Comparison of ENCODE assay signal across 22 cellular contexts in the genomic region with DNA sequence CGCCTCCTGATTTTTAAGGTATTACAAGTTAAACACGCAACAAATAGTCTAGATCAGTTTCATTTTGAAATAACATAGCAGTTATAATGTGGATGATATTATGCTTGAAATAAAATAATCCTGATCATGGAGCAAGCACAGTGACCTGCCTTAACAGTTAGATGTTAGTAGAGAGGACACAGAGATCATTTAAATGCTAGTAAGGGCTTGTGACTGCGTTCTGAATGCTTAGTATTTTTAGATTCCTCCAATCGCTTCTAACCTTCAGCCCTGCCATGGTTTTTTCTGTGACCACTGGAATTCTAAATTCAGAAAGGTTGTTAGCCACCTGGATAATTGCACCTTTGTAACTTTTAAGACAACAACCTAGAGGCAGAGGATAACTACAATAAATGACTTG. TPM values are rescaled to one million over a fixed set of nuclear protein-coding genes. Genes with fewer than 3 reads are reported as not detected.
"Had no signal": no experiment of that assay in that cellular context is flagged by ENCODE, and none has a peak within 500 bp of the region (broad histone marks: within the 10 kb centered on the region; RNA-seq: fewer than 3 reads in every experiment).

No MANE protein-coding gene starts in this region.

- H3K36me3 Mint-ChIP-seq: memory B cell had no signal

- ATAC-seq: activated CD4-positive, alpha-beta T cell treated with anti-CD3 and anti-CD28 coated beads for 36 hours; activated naive CD4-positive, alpha-beta T cell treated with anti-CD3 and anti-CD28 coated beads, Interleukin-2, amount 50 U/mL, for 72 hours; activated T-helper 17 cell treated with anti-CD3 and anti-CD28 coated beads, Interleukin-2, amount 50 U/mL, for 72 hours had no signal

- DNase-seq: activated CD4-positive, alpha-beta T cell treated with anti-CD3 and anti-CD28 coated beads for 36 hours; activated CD4-positive, alpha-beta T cell treated with anti-CD3 and anti-CD28 coated beads, Interleukin-2, amount 50 U/mL, for 4 hours; activated CD8-positive, alpha-beta memory T cell treated with anti-CD3 and anti-CD28 coated beads for 24 hours; activated CD8-positive, alpha-beta memory T cell treated with anti-CD3 and anti-CD28 coated beads, Interleukin-2, amount 50 U/mL, for 4 hours; activated T-cell treated with anti-CD3 and anti-CD28 coated beads, Interleukin-2, amount 50 U/mL, for 24 hours; aorta; central memory CD4-positive, alpha-beta T cell; effector memory CD4-positive, alpha-beta T cell; hypothalamus; retina; sigmoid colon; stimulated activated CD4-positive, alpha-beta T cell treated with anti-CD3 and anti-CD28 coated beads, Interleukin-4, amount 100 ng/mL, for 1 hour; stimulated activated naive CD4-positive, alpha-beta T cell; testis; trophoblast cell; uterus had no signal

- H3K4me1 Mint-ChIP-seq: activated CD4-positive, alpha-beta T cell treated with anti-CD3 and anti-CD28 coated beads for 36 hours; activated T-helper 17 cell treated with anti-CD3 and anti-CD28 coated beads, Interleukin-2, amount 50 U/mL, for 72 hours had no signal

- H3K27ac Mint-ChIP-seq: activated CD4-positive, alpha-beta T cell treated with anti-CD3 and anti-CD28 coated beads for 36 hours; activated naive CD4-positive, alpha-beta T cell treated with anti-CD3 and anti-CD28 coated beads, Interleukin-2, amount 50 U/mL, for 72 hours; activated T-cell treated with anti-CD3 and anti-CD28 coated beads, Interleukin-2, amount 50 U/mL, for 24 hours; activated T-helper 17 cell treated with anti-CD3 and anti-CD28 coated beads, Interleukin-2, amount 50 U/mL, for 72 hours; memory B cell; progenitor cell of endocrine pancreas; T-helper 2 cell treated with Interferon-gamma antibody and Interleukin-4, amounts not matched to agents 5 μg/mL and 100 μg/mL, for 36 hours had no signal

- H3K4me3 Mint-ChIP-seq: activated CD4-positive, alpha-beta T cell treated with anti-CD3 and anti-CD28 coated beads for 36 hours; activated T-cell treated with anti-CD3 and anti-CD28 coated beads, Interleukin-2, amount 50 U/mL, for 24 hours; activated T-helper 17 cell treated with anti-CD3 and anti-CD28 coated beads, Interleukin-2, amount 50 U/mL, for 72 hours; brain; memory B cell; T-helper 2 cell treated with Interferon-gamma antibody and Interleukin-4, amounts not matched to agents 5 μg/mL and 100 μg/mL, for 36 hours had no signal

- H3K27me3 Mint-ChIP-seq: brain, progenitor cell of endocrine pancreas had no signal

- H3K9me3 Mint-ChIP-seq: memory B cell had no signal

RNA-seq across cellular contexts. Expression of gene KIF26B, which starts 46.4 kb away (rescaled TPM):
- total RNA-seq: activated T-helper 17 cell treated with anti-CD3 and anti-CD28 coated beads, Interleukin-2, amount 50 U/mL, for 72 hours had no signal
